ENCODE assay signal across 21 cellular contexts in genomic region chr1:93964096-93964776, GRCh38. TPM values are rescaled to one million over a fixed set of nuclear protein-coding genes. Genes with fewer than 3 reads are reported as not detected.
DNase-seq lines count a peak whose midpoint lies in the region; ATAC-seq, FAIRE-seq and TF ChIP-seq lines count a peak whose summit lies in the region.
"Had no signal": no experiment of that assay in that cellular context is flagged by ENCODE, and none has a peak within 500 bp of the region (broad histone marks: within the 10 kb centered on the region; RNA-seq: fewer than 3 reads in every experiment).

No MANE protein-coding gene starts in this region.

- H3K27ac ChIP-seq in astrocyte (ENCODE audit: low read depth, low read length): peak overlapping the region; percentile 34
- no peak overlapping the region for H3K27ac ChIP-seq in trophoblast cell (ENCODE audit: low read depth, low read length)
- H3K27ac ChIP-seq: cardiac muscle cell, coronary artery, KMS-11, uterus had no signal

- peaks cover 3% of the 10 kb centered on the region for H3K27me3 Mint-ChIP-seq in astrocyte (ENCODE audit: low read depth, unreplicated experiment)

- no peak overlapping the region for H3K27ac Mint-ChIP-seq in astrocyte (ENCODE audit: unreplicated experiment)
- H3K27ac Mint-ChIP-seq: activated naive CD4-positive, alpha-beta T cell treated with anti-CD3 and anti-CD28 coated beads for 36 hours; endodermal cell had no signal

- no peak overlapping the region for H3K4me3 Mint-ChIP-seq in astrocyte (ENCODE audit: unreplicated experiment)
- H3K4me3 Mint-ChIP-seq: activated naive CD4-positive, alpha-beta T cell treated with anti-CD3 and anti-CD28 coated beads for 36 hours; endodermal cell had no signal

- no peak overlapping the region for H2AK5ac ChIP-seq in trophoblast cell (ENCODE audit: low read length)

- H3K79me1 ChIP-seq in trophoblast cell (ENCODE audit: low read length): peaks cover 4% of the 10 kb centered on the region

- H3K23ac ChIP-seq in trophoblast cell (ENCODE audit: low read length): no peak overlapping the region

- H4K91ac ChIP-seq in trophoblast cell (ENCODE audit: low read depth, low read length): no peak overlapping the region

- H3K36me3 Mint-ChIP-seq in astrocyte (ENCODE audit: low read depth, unreplicated experiment): no peaks in the 10 kb centered on the region

- DNase-seq in GM12891 (ENCODE audit: insufficient read length, low spot score) (no peak), astrocyte (ENCODE audit: low read depth) (no peak), fibroblast of peridontal ligament (ENCODE audit: extremely low read depth) (peak; percentile 13), trophoblast cell (peak in 1 of 2 donors; percentile 3), retina (no peak), SIG-M5 (lab: John Stamatoyannopoulos, UW) (no peak)
- DNase-seq in activated CD8-positive, alpha-beta memory T cell treated with anti-CD3 and anti-CD28 coated beads, Interleukin-2, amount 50 U/mL, for 48 hours: no peak
- DNase-seq: activated CD8-positive, alpha-beta memory T cell treated with anti-CD3 and anti-CD28 coated beads for 24 hours; activated naive CD4-positive, alpha-beta T cell treated with anti-CD3 and anti-CD28 coated beads for 36 hours; activated T-cell treated with anti-CD3 and anti-CD28 coated beads, Interleukin-2, amount 50 U/mL, for 48 hours; C1 segment of cervical spinal cord; endodermal cell; NCI-H1694; NCI-H2171 treated with DMSO at 0.1 percent for 48 hours; NCI-H524 treated with DMSO at 0.1 percent for 48 hours; uterus had no signal

- H3K9ac ChIP-seq in astrocyte (ENCODE audit: low read length) (peak overlapping the region; percentile 4), trophoblast cell (ENCODE audit: low read length) (peak overlapping the region; percentile 41)
- H3K9ac ChIP-seq: KMS-11 had no signal

- H2BK5ac ChIP-seq in trophoblast cell (ENCODE audit: low read depth, low read length, poor library complexity): peak overlapping the region; percentile 26

- H2BK12ac ChIP-seq in trophoblast cell (ENCODE audit: low read length): no peak overlapping the region

- H3K27me3 ChIP-seq in astrocyte (ENCODE audit: insufficient read depth, low read length) (no peaks in the 10 kb centered on the region), trophoblast cell (ENCODE audit: insufficient read depth, low read length) (no peaks in the 10 kb centered on the region)
- H3K27me3 ChIP-seq: cardiac muscle cell, uterus had no signal

- H3K18ac ChIP-seq in trophoblast cell (ENCODE audit: low read length): no peak overlapping the region

- H3K4me1 ChIP-seq in astrocyte (ENCODE audit: insufficient read depth, low read length): peaks cover 18% of the 10 kb centered on the region
- peaks cover 4 to 18% of the 10 kb centered on the region in 2 experiments for H3K4me1 ChIP-seq in trophoblast cell (ENCODE audit: control insufficient read depth in 1 of 2, insufficient read depth in 2 of 2, low read length in 2 of 2)
- H3K4me1 ChIP-seq: uterus had no signal

- H3K4ac ChIP-seq in trophoblast cell (ENCODE audit: low read depth, low read length): no peak overlapping the region

- FAIRE-seq in GM12891 (lab: Jason Lieb, UNC): peak; percentile 16
- FAIRE-seq in astrocyte (lab: Jason Lieb, UNC): no peak
- FAIRE-seq: H1 had no signal

- TF ChIP-seq POLR2A in GM12891 (IDR thresholded peaks at IDR 0.05; ENCODE audit: low read depth, low read length): no peak

- H3K4me1 Mint-ChIP-seq in astrocyte (ENCODE audit: low read depth, unreplicated experiment): peaks cover 34% of the 10 kb centered on the region
- H3K4me1 Mint-ChIP-seq: endodermal cell had no signal

- no peak for ATAC-seq in GM21717 (IDR thresholded peaks at IDR 0.05; ENCODE audit: unreplicated experiment)

- no peak overlapping the region for H2BK120ac ChIP-seq in trophoblast cell (ENCODE audit: insufficient read depth, low read length, poor library complexity)

- H4K20me1 ChIP-seq in astrocyte (ENCODE audit: insufficient read depth, low read length): no peaks in the 10 kb centered on the region

- H3K36me3 ChIP-seq in astrocyte (ENCODE audit: insufficient read depth, low read length) (no peaks in the 10 kb centered on the region), trophoblast cell (ENCODE audit: control insufficient read depth in 1 of 2, insufficient read depth in 2 of 2, low read length in 2 of 2) (no peaks in the 10 kb centered on the region)
- H3K36me3 ChIP-seq: cardiac muscle cell, uterus had no signal

- H3K9me3 Mint-ChIP-seq in astrocyte (ENCODE audit: unreplicated experiment): no peaks in the 10 kb centered on the region
- H3K9me3 Mint-ChIP-seq: activated naive CD4-positive, alpha-beta T cell treated with anti-CD3 and anti-CD28 coated beads for 36 hours; endodermal cell had no signal

- TF ChIP-seq CTCF in astrocyte (IDR thresholded peaks at IDR 0.05; ENCODE audit: insufficient read depth, low read depth, low read length): no peak

- H3K79me2 ChIP-seq in astrocyte (ENCODE audit: insufficient read depth, low read length): no peaks in the 10 kb centered on the region
- no peaks in the 10 kb centered on the region for H3K79me2 ChIP-seq in trophoblast cell (ENCODE audit: control insufficient read depth, insufficient read depth, low read length, poor library complexity)

- no peak overlapping the region for H2AFZ ChIP-seq in astrocyte (ENCODE audit: low read depth, low read length)
- no peak overlapping the region for H2AFZ ChIP-seq in trophoblast cell (ENCODE audit: insufficient read depth, low read length, poor library complexity)

- H3K14ac ChIP-seq in trophoblast cell (ENCODE audit: low read length): no peak overlapping the region

- no CpG with 5 or more reads among the region's 4 CpGs for WGBS in trophoblast cell (ENCODE audit: extremely low coverage, insufficient coverage, insufficient read length)

- no peak overlapping the region for H4K8ac ChIP-seq in trophoblast cell (ENCODE audit: low read depth, low read length)

- H3K4me3 ChIP-seq in astrocyte (ENCODE audit: insufficient read depth, low read depth, low read length) (no peak overlapping the region), trophoblast cell (ENCODE audit: low read depth, low read length) (no peak overlapping the region)
- H3K4me3 ChIP-seq: cardiac muscle cell, coronary artery, uterus had no signal

- H3K9me3 ChIP-seq in astrocyte (ENCODE audit: insufficient read depth, low read depth, low read length) (no peaks in the 10 kb centered on the region), trophoblast cell (ENCODE audit: insufficient read depth, low read depth, low read length) (no peaks in the 10 kb centered on the region)
- H3K9me3 ChIP-seq: uterus had no signal

- H4K12ac ChIP-seq in trophoblast cell (ENCODE audit: low read depth, low read length): no peak overlapping the region

- H3K4me2 ChIP-seq in astrocyte (ENCODE audit: low read length) (peak overlapping the region; percentile 34), trophoblast cell (ENCODE audit: low read length) (no peak overlapping the region)
- H3K4me2 ChIP-seq: KMS-11 had no signal

TF ChIP-seq in GM12891, 5 proteins besides CTCF, POLR2A, EP300 and RAD21:
- TF ChIP-seq TAF1 (IDR thresholded peaks at IDR 0.05; ENCODE audit: low read depth, low read length) (no peak), POLR2AphosphoS5 (IDR thresholded peaks at IDR 0.05; ENCODE audit: low read depth, low read length) (no peak), PAX5 (IDR thresholded peaks at IDR 0.05; ENCODE audit: insufficient read depth, low read length, severe bottlenecking) (no peak), SPI1 (IDR thresholded peaks at IDR 0.05; ENCODE audit: low read depth, low read length) (no peak), POU2F2 (IDR thresholded peaks at IDR 0.05; ENCODE audit: low read depth, low read length) (no peak)
TF ChIP-seq in GM12891: peak in this region for 0.

RNA-seq across cellular contexts. Expression of gene GCLM, which starts 55.0 kb away (rescaled TPM):
- polyA plus RNA-seq in GM12891 (2012; ENCODE audit: low read depth, missing spikeins): 2.4 TPM
- total RNA-seq in astrocyte: 27.5 TPM in 2 replicates
- 16.0 and 17.6 TPM in 2 replicates for polyA plus RNA-seq in trophoblast cell (2013)
